ENCODE assay signal across 14 cellular contexts in genomic region chr10:67140641-67141040, GRCh38.
DNase-seq lines count a peak whose midpoint lies in the region; ATAC-seq, FAIRE-seq and TF ChIP-seq lines count a peak whose summit lies in the region.
"Had no signal": no experiment of that assay in that cellular context is flagged by ENCODE, and none has a peak within 500 bp of the region (broad histone marks: within the 10 kb centered on the region; RNA-seq: fewer than 3 reads in every experiment).

No MANE protein-coding gene starts in this region.

- no peak for TF ChIP-seq POLR2A in H1 (IDR thresholded peaks at IDR 0.05; ENCODE audit: control extremely low read depth in 1 of 2, low read depth in 2 of 2, low read length in 2 of 2)

- POLR2A ChIA-PET in H1 (lab: Charles Lee; ENCODE audit: partially characterized antibody) (no interaction called here), Caco-2 (lab: Charles Lee) (no interaction called here)

- intact Hi-C loops in Caco-2 (cut with micrococcal nuclease; ENCODE audit: unreplicated experiment), result no loop called here

- H3K36me3 ChIP-seq in H1 (ENCODE audit: control insufficient read depth in 2 of 4, insufficient read depth in 4 of 4, low read length in 3 of 4) (no peaks in the 10 kb centered on the region), Caco-2 (ENCODE audit: control insufficient read depth, insufficient read depth, low read length) (no peaks in the 10 kb centered on the region)
- H3K36me3 ChIP-seq: BLaER1 had no signal

- no peak overlapping the region for H4K5ac ChIP-seq in H1 (ENCODE audit: insufficient read length, low read depth, low read length)

- H2BK20ac ChIP-seq in H1 (ENCODE audit: low read length), result no peak overlapping the region

- H3K4me1 Mint-ChIP-seq in Caco-2 (ENCODE audit: low read depth, unreplicated experiment), result no peaks in the 10 kb centered on the region
- H3K4me1 Mint-ChIP-seq: CD8-positive, alpha-beta memory T cell had no signal

- H2AFZ ChIP-seq in H1 (ENCODE audit: low read length), result no peak overlapping the region

- no peaks in the 10 kb centered on the region for H3K23me2 ChIP-seq in H1 (ENCODE audit: low read depth, low read length)

- H3K27ac Mint-ChIP-seq in Caco-2 (ENCODE audit: unreplicated experiment), result no peak overlapping the region
- H3K27ac Mint-ChIP-seq: CD8-positive, alpha-beta memory T cell; H9 had no signal

- no TSS peak for BruUV-seq in Caco-2 (replicated peaks; lab: Mats Ljungman, UMichigan)

- no peaks in the 10 kb centered on the region for H3K9me3 Mint-ChIP-seq in Caco-2 (ENCODE audit: unreplicated experiment)
- H3K9me3 Mint-ChIP-seq: H9 had no signal

- H3K9ac ChIP-seq in H1 (replicated peaks in 1 of 4; ENCODE audit: extremely low read depth in 1 of 4, low read depth in 3 of 4, low read length in 3 of 4), result no peak overlapping the region
- H3K9ac ChIP-seq: BLaER1 had no signal

- H4K8ac ChIP-seq in H1 (ENCODE audit: extremely low read depth, insufficient read depth, low read length), result no peak overlapping the region

- H3K9me3 ChIP-seq in H1 (ENCODE audit: insufficient read depth in 2 of 2, low read depth in 1 of 2, low read length in 1 of 2) (no peaks in the 10 kb centered on the region), Caco-2 (peaks cover 2% of the 10 kb centered on the region; the same call in 1 of the 2 replicates)
- H3K9me3 ChIP-seq: BLaER1 had no signal

- H3K27me3 ChIP-seq in H1 (replicated peaks in 1 of 4; ENCODE audit: control insufficient read depth in 3 of 4, extremely low read depth in 1 of 4, insufficient read depth in 3 of 4, low read length in 3 of 4), result no peaks in the 10 kb centered on the region
- no peaks in the 10 kb centered on the region for H3K27me3 ChIP-seq in Caco-2 (replicated peaks; ENCODE audit: control insufficient read depth, insufficient read depth, low read length)
- H3K27me3 ChIP-seq: BLaER1 had no signal

- no peak overlapping the region for H2BK12ac ChIP-seq in H1 (ENCODE audit: low read depth, low read length)

- no peaks in the 10 kb centered on the region for H3K27me3 Mint-ChIP-seq in Caco-2 (ENCODE audit: insufficient read depth, unreplicated experiment)
- H3K27me3 Mint-ChIP-seq: CD8-positive, alpha-beta memory T cell had no signal

- ATAC-seq in SK-N-SH treated with all-trans-retinoic acid at 6 μM for 48 hours, result no peak

- H2AK5ac ChIP-seq in H1 (ENCODE audit: low read depth, low read length), result no peak overlapping the region

- TF ChIP-seq CTCF in H1 (IDR thresholded peaks at IDR 0.05; ENCODE audit: control extremely low read depth in 1 of 3, insufficient read depth in 1 of 3, low read depth in 1 of 3, low read length in 3 of 3), result no peak
- TF ChIP-seq CTCF in Caco-2 (IDR thresholded peaks at IDR 0.05; ENCODE audit: insufficient read depth in 1 of 2, low read depth in 1 of 2, low read length in 1 of 2, severe bottlenecking in 1 of 2, unreplicated experiment in 1 of 2), result no peak

- DNase-seq in NCI-H2227 (lab: John Stamatoyannopoulos, UW; ENCODE audit: unreplicated experiment), result peak; percentile 17
- no peak for DNase-seq in NCI-H2227 treated with DMSO at 0.1 percent for 48 hours (lab: John Stamatoyannopoulos, UW)
- DNase-seq in H1 (ENCODE audit: low read depth in 1 of 2, low spot score in 2 of 2), result no peak
- peak; percentile 18 for DNase-seq in iPS-NIHi11 (ENCODE audit: low spot score)
- no peak for DNase-seq in NCI-H1694 (lab: John Stamatoyannopoulos, UW)
- no peak for DNase-seq in Caco-2
- DNase-seq in activated CD4-positive, CD25-positive, alpha-beta regulatory T cell (lab: John Stamatoyannopoulos, UW), result no peak
- DNase-seq: CD8-positive, alpha-beta memory T cell; H9; IMR-90 had no signal

- no peak overlapping the region for H2BK120ac ChIP-seq in H1 (replicated peaks; ENCODE audit: low read depth, low read length)

- no peak overlapping the region for H4K91ac ChIP-seq in H1 (replicated peaks; ENCODE audit: insufficient read length, low read length)

- H3K79me2 ChIP-seq in H1 (ENCODE audit: control insufficient read depth in 1 of 2, insufficient read depth in 2 of 2, low read length in 2 of 2), result no peaks in the 10 kb centered on the region

- H2BK5ac ChIP-seq in H1 (ENCODE audit: low read depth, low read length), result no peak overlapping the region

- H3K27ac ChIP-seq in H1 (ENCODE audit: low read depth, low read length), result no peak overlapping the region
- H3K27ac ChIP-seq: 22Rv1, BLaER1 had no signal

- TF ChIP-seq EP300 in H1 (IDR thresholded peaks at IDR 0.05; ENCODE audit: borderline replicate concordance in 1 of 2, low read depth in 2 of 2, low read length in 2 of 2), result no peak

- no peak overlapping the region for H2BK15ac ChIP-seq in H1 (ENCODE audit: low read length)

- no peak overlapping the region for H3K23ac ChIP-seq in H1 (ENCODE audit: insufficient read length)

- no peak overlapping the region for H3K4me2 ChIP-seq in H1 (ENCODE audit: insufficient read depth in 1 of 2, low read depth in 2 of 2, low read length in 2 of 2)
- H3K4me2 ChIP-seq: BLaER1 had no signal

- no peak overlapping the region for H3K4me3 ChIP-seq in H1 (ENCODE audit: extremely low read depth in 1 of 4, insufficient read depth in 2 of 4, low read depth in 3 of 4, low read length in 4 of 4)
- no peak overlapping the region for H3K4me3 ChIP-seq in Caco-2 (ENCODE audit: low read depth, low read length)
- H3K4me3 ChIP-seq: BLaER1 had no signal

- no peak overlapping the region for H3K14ac ChIP-seq in H1 (ENCODE audit: insufficient read length)

- H3K4ac ChIP-seq in H1 (replicated peaks; ENCODE audit: insufficient read length, low read depth, low read length), result no peak overlapping the region

- CTCF ChIA-PET in H1 (lab: Charles Lee; ENCODE audit: partially characterized antibody), result no interaction called here
- CTCF ChIA-PET in Caco-2 (lab: Charles Lee), result no interaction called here

- H3K4me1 ChIP-seq in H1 (replicated peaks in 1 of 4; ENCODE audit: control insufficient read depth in 3 of 4, insufficient read depth in 4 of 4, low read length in 3 of 4), result peaks cover 0 to 4% (median 2%) of the 10 kb centered on the region in 4 experiments; a peak in 2 of 7 replicates
- no peaks in the 10 kb centered on the region for H3K4me1 ChIP-seq in Caco-2
- H3K4me1 ChIP-seq: BLaER1 had no signal

- H3K79me1 ChIP-seq in H1 (ENCODE audit: low read depth, low read length), result no peaks in the 10 kb centered on the region

- H3K4me3 Mint-ChIP-seq in Caco-2 (ENCODE audit: unreplicated experiment), result no peak overlapping the region
- H3K4me3 Mint-ChIP-seq: CD8-positive, alpha-beta memory T cell; H9 had no signal

- H3K56ac ChIP-seq in H1 (replicated peaks; ENCODE audit: insufficient read length, low read depth, low read length), result no peak overlapping the region

- 33% methylated on average over 2 of the region's 2 CpGs; no CpG with 5 or more reads in 1 of the 2 experiments for WGBS in H1 (ENCODE audit: extremely low coverage in 1 of 2, insufficient coverage in 1 of 2, insufficient read length in 1 of 2, insufficient replicate concordance in 2 of 2, low coverage in 1 of 2, low lambda C conversion rate in 2 of 2, missing lambda C conversion rate in 1 of 2), 2 experiments

- TF ChIP-seq RAD21 in H1 (IDR thresholded peaks at IDR 0.05 in 1 of 2, conservative IDR thresholded peaks at IDR 0.05 in 1 of 2; ENCODE audit: low read depth in 2 of 2, low read length in 2 of 2), result no peak

- no peak overlapping the region for H3K18ac ChIP-seq in H1 (ENCODE audit: extremely low read depth, low read length)

- peak; percentile 71 for FAIRE-seq in H1 (lab: Jason Lieb, UNC)
- FAIRE-seq: GM18507 had no signal

- no peaks in the 10 kb centered on the region for H4K20me1 ChIP-seq in H1 (replicated peaks in 1 of 2; ENCODE audit: control insufficient read depth in 1 of 2, insufficient read depth in 2 of 2, low read length in 2 of 2)
- H4K20me1 ChIP-seq: BLaER1 had no signal

- no peaks in the 10 kb centered on the region for H3K36me3 Mint-ChIP-seq in Caco-2 (ENCODE audit: insufficient read depth, unreplicated experiment)

TF ChIP-seq in H1, 55 proteins besides CTCF, POLR2A, EP300 and RAD21:
- TF ChIP-seq CHD1 (IDR thresholded peaks at IDR 0.05; ENCODE audit: low read depth, low read length) (no peak), TEAD4 (IDR thresholded peaks at IDR 0.05; ENCODE audit: low read depth, low read length) (no peak), ASH2L (IDR thresholded peaks at IDR 0.05; ENCODE audit: low read length) (no peak)

TF ChIP-seq in SK-N-SH treated with all-trans-retinoic acid at 6 μM for 48 hours, 23 proteins besides CTCF, POLR2A, EP300 and RAD21 (continues in another document):
- no peak for TF ChIP-seq ZNF70 (CRISPR knock-in tag; IDR thresholded peaks at IDR 0.05)
- no peak for TF ChIP-seq ZNF565 (CRISPR knock-in tag; conservative IDR thresholded peaks at IDR 0.05; ENCODE audit: low read depth)
- no peak for TF ChIP-seq PATZ1 (CRISPR knock-in tag; IDR thresholded peaks at IDR 0.05; ENCODE audit: borderline replicate concordance)
- no peak for TF ChIP-seq BACH2 (CRISPR knock-in tag; IDR thresholded peaks at IDR 0.05; ENCODE audit: borderline replicate concordance)
- TF ChIP-seq CSDC2 (CRISPR knock-in tag; IDR thresholded peaks at IDR 0.05), result no peak
- no peak for TF ChIP-seq ARNTL (CRISPR knock-in tag; IDR thresholded peaks at IDR 0.05; ENCODE audit: borderline replicate concordance, low read depth)
- no peak for TF ChIP-seq RARB (CRISPR knock-in tag; IDR thresholded peaks at IDR 0.05)
- no peak for TF ChIP-seq ZC3H10 (CRISPR knock-in tag; IDR thresholded peaks at IDR 0.05)
- TF ChIP-seq ESRRG (CRISPR knock-in tag; IDR thresholded peaks at IDR 0.05), result no peak

Comparison
In these comparisons a context has a peak if more than half of its experiments do, and no peak if none do; other contexts are left out.
1. DNase-seq: peak in NCI-H2227 (single experiment) and iPS-NIHi11 (single experiment); none in NCI-H2227 treated with DMSO at 0.1 percent for 48 hours (single experiment), H1 (0 of 2), NCI-H1694 (single experiment), Caco-2 (0 of 2) and activated CD4-positive, CD25-positive, alpha-beta regulatory T cell (0 of 4).